Comparison of ENCODE assay signal across 21 cellular contexts in genomic region chr17:8944748-8945147, GRCh38. TPM values are rescaled to one million over a fixed set of nuclear protein-coding genes. Genes with fewer than 3 reads are reported as not detected.
DNase-seq lines count a peak whose midpoint lies in the region; ATAC-seq and TF ChIP-seq lines count a peak whose summit lies in the region.
"Had no signal": no experiment of that assay in that cellular context is flagged by ENCODE, and none has a peak within 500 bp of the region (broad histone marks: within the 10 kb centered on the region; RNA-seq: fewer than 3 reads in every experiment).

No MANE protein-coding gene starts in this region.

- H3K4me3 ChIP-seq in upper lobe of right lung = no peak overlapping the region
- H3K4me3 ChIP-seq: esophagus squamous epithelium, gastroesophageal sphincter had no signal

- TF ChIP-seq CTCF in upper lobe of right lung (IDR thresholded peaks at IDR 0.05) = no peak

- H3K27ac Mint-ChIP-seq in stimulated activated naive CD8-positive, alpha-beta T cell treated with anti-CD3 and anti-CD28 coated beads, Interleukin-15, Interleukin-2, amounts not matched to agents 100 ng/mL and 50 ng/mL, for 24 hours = peak overlapping the region; percentile 19
- peak overlapping the region; percentile 73 for H3K27ac Mint-ChIP-seq in T-helper 17 cell

- H3K27me3 ChIP-seq in upper lobe of right lung = no peaks in the 10 kb centered on the region

- no peak overlapping the region for H3K4me3 Mint-ChIP-seq in stimulated activated naive CD8-positive, alpha-beta T cell treated with anti-CD3 and anti-CD28 coated beads, Interleukin-15, Interleukin-2, amounts not matched to agents 100 ng/mL and 50 ng/mL, for 24 hours
- no peak overlapping the region for H3K4me3 Mint-ChIP-seq in T-helper 17 cell
- H3K4me3 Mint-ChIP-seq: activated naive CD8-positive, alpha-beta T cell treated with anti-CD3 and anti-CD28 coated beads, Interleukin-2, amount 10 ng/mL, durations not matched to agents 7 days and 5 days; memory B cell had no signal

- TF ChIP-seq POLR2A in erythroblast (IDR thresholded peaks at IDR 0.05; ENCODE audit: low read length) = no peak

- H3K36me3 Mint-ChIP-seq in stimulated activated naive CD8-positive, alpha-beta T cell treated with anti-CD3 and anti-CD28 coated beads, Interleukin-15, Interleukin-2, amounts not matched to agents 100 ng/mL and 50 ng/mL, for 24 hours (ENCODE audit: low read depth) = peaks cover 37% of the 10 kb centered on the region
- peaks cover 12% of the 10 kb centered on the region for H3K36me3 Mint-ChIP-seq in T-helper 17 cell (ENCODE audit: low read depth)

- H3K27ac ChIP-seq in upper lobe of right lung = peak overlapping the region; percentile 17
- H3K27ac ChIP-seq: gastroesophageal sphincter had no signal

- DNase-seq in stimulated activated naive CD8-positive, alpha-beta T cell treated with anti-CD3 and anti-CD28 coated beads, Interleukin-15, Interleukin-2, amounts not matched to agents 100 U/mL and 50 U/mL, for 24 hours = no peak
- DNase-seq in T-helper 17 cell (no peak), medulla oblongata (ENCODE audit: extremely low spot score) (peak; percentile 26), upper lobe of right lung (no peak), T1000 (lab: John Stamatoyannopoulos, UW) (no peak), NCI-H128 (lab: John Stamatoyannopoulos, UW; ENCODE audit: unreplicated experiment) (no peak), erythroblast (lab: John Stamatoyannopoulos, UW) (no peak)
- DNase-seq: ACHN; activated naive CD8-positive, alpha-beta T cell treated with anti-CD3 and anti-CD28 coated beads, Interleukin-2, amount 10 ng/mL, durations not matched to agents 7 days and 5 days; C1 segment of cervical spinal cord; DMS153; effector CD8-positive, alpha-beta T cell; esophagus squamous epithelium; KG1; NCI-H1694; NCI-H69 had no signal

- intact Hi-C loops in upper lobe of right lung (cut with DNase I) = no loop called here

- ATAC-seq in stimulated activated naive CD8-positive, alpha-beta T cell treated with anti-CD3 and anti-CD28 coated beads, Interleukin-15, Interleukin-2, amounts not matched to agents 100 U/mL and 50 U/mL, for 24 hours = no peak
- ATAC-seq in T-helper 17 cell = no peak
- peak; percentile 63 for ATAC-seq in upper lobe of right lung
- ATAC-seq: gastroesophageal sphincter had no signal

- no peaks in the 10 kb centered on the region for H3K4me1 ChIP-seq in upper lobe of right lung
- H3K4me1 ChIP-seq: gastroesophageal sphincter had no signal

- H3K9me3 ChIP-seq in T-helper 17 cell (ENCODE audit: control insufficient read depth, low read length, poor library complexity, severe bottlenecking) = no peaks in the 10 kb centered on the region
- no peaks in the 10 kb centered on the region for H3K9me3 ChIP-seq in upper lobe of right lung
- H3K9me3 ChIP-seq: esophagus squamous epithelium had no signal

- H3K27me3 Mint-ChIP-seq in stimulated activated naive CD8-positive, alpha-beta T cell treated with anti-CD3 and anti-CD28 coated beads, Interleukin-15, Interleukin-2, amounts not matched to agents 100 ng/mL and 50 ng/mL, for 24 hours = no peaks in the 10 kb centered on the region
- H3K27me3 Mint-ChIP-seq in T-helper 17 cell = no peaks in the 10 kb centered on the region
- H3K27me3 Mint-ChIP-seq: activated naive CD8-positive, alpha-beta T cell treated with anti-CD3 and anti-CD28 coated beads, Interleukin-2, amount 10 ng/mL, durations not matched to agents 7 days and 5 days; memory B cell had no signal

- peaks cover 95% of the 10 kb centered on the region for H3K4me1 Mint-ChIP-seq in stimulated activated naive CD8-positive, alpha-beta T cell treated with anti-CD3 and anti-CD28 coated beads, Interleukin-15, Interleukin-2, amounts not matched to agents 100 ng/mL and 50 ng/mL, for 24 hours (ENCODE audit: low read depth)
- peaks cover 68% of the 10 kb centered on the region for H3K4me1 Mint-ChIP-seq in T-helper 17 cell

- H3K36me3 ChIP-seq in upper lobe of right lung = no peaks in the 10 kb centered on the region
- H3K36me3 ChIP-seq: esophagus squamous epithelium, gastroesophageal sphincter had no signal

- peaks cover 6% of the 10 kb centered on the region for H3K9me3 Mint-ChIP-seq in stimulated activated naive CD8-positive, alpha-beta T cell treated with anti-CD3 and anti-CD28 coated beads, Interleukin-15, Interleukin-2, amounts not matched to agents 100 ng/mL and 50 ng/mL, for 24 hours

RNA-seq across cellular contexts. Expression of gene PIK3R5, which starts 20.8 kb away (rescaled TPM):
- total RNA-seq in T-helper 17 cell (100 to 1,000 TPM; 164 to 177 TPM), upper lobe of right lung (37.7 TPM)
- total RNA-seq: myocyte, osteocyte had no signal
